ENCODE assay signal across 7 cellular contexts in genomic region chr2:174681983-174682577, GRCh38.
DNase-seq lines count a peak whose midpoint lies in the region; ATAC-seq and TF ChIP-seq lines count a peak whose summit lies in the region.

No MANE protein-coding gene starts in this region.

- peak; percentile 13 for ATAC-seq in GM18520 (IDR thresholded peaks at IDR 0.05; ENCODE audit: unreplicated experiment)
- ATAC-seq in HG02623 (IDR thresholded peaks at IDR 0.05; ENCODE audit: unreplicated experiment), result peak; percentile 36
- peak; percentile 70 to 78 for ATAC-seq in right cardiac atrium

- peaks cover 71% of the 10 kb centered on the region for H3K4me1 Mint-ChIP-seq in activated naive CD8-positive, alpha-beta T cell (ENCODE audit: low read depth)

- intact Hi-C loops in right cardiac atrium (cut with DNase I), result loop anchor here in 2 of 4 donors (10.0 kb wide), 2 partner anchors 77 to 197 kb away; partner anchors contain the start of gene GPR155 (in 1 of the 2)

- no peaks in the 10 kb centered on the region for H4K20me1 ChIP-seq in OCI-LY3 (ENCODE audit: insufficient read depth, low read length)

- H3K36me3 ChIP-seq in OCI-LY3 (replicated peaks; ENCODE audit: low read depth, low read length), result no peaks in the 10 kb centered on the region

- peak overlapping the region; percentile 87 for H3K27ac Mint-ChIP-seq in activated naive CD8-positive, alpha-beta T cell

- WGBS in right cardiac atrium, result under 1% methylated on average over 53 of the region's 53 CpGs

- H3K27me3 Mint-ChIP-seq in activated naive CD8-positive, alpha-beta T cell, result no peaks in the 10 kb centered on the region

- H3K9me3 ChIP-seq in OCI-LY3 (ENCODE audit: insufficient read depth, low read length), result no peaks in the 10 kb centered on the region
- H3K9me3 ChIP-seq in right cardiac atrium (ENCODE audit: control insufficient read depth, low read length), result no peaks in the 10 kb centered on the region

- H3K9ac ChIP-seq in OCI-LY3 (ENCODE audit: low read length), result peak overlapping the region; percentile 70

- no peak for TF ChIP-seq CTCF in OCI-LY3 (IDR thresholded peaks at IDR 0.05; ENCODE audit: low read depth, low read length)

- no peaks in the 10 kb centered on the region for H3K36me3 Mint-ChIP-seq in activated naive CD8-positive, alpha-beta T cell

- H3K4me1 ChIP-seq in OCI-LY3 (ENCODE audit: low read length), result peaks cover 7% of the 10 kb centered on the region
- H3K4me1 ChIP-seq in right cardiac atrium (ENCODE audit: control insufficient read depth, insufficient read depth, low read length), result peaks cover 4% of the 10 kb centered on the region

- H3K9me3 Mint-ChIP-seq in activated naive CD8-positive, alpha-beta T cell (ENCODE audit: low read depth), result no peaks in the 10 kb centered on the region

- H3K4me3 Mint-ChIP-seq in activated naive CD8-positive, alpha-beta T cell, result peak overlapping the region; percentile 87

- no peaks in the 10 kb centered on the region for H3K79me2 ChIP-seq in OCI-LY3 (ENCODE audit: low read length)

- H3K4me3 ChIP-seq in OCI-LY3 (ENCODE audit: low read length), result peak overlapping the region; percentile 81
- H3K4me3 ChIP-seq in right cardiac atrium (ENCODE audit: low read length), result peak overlapping the region; percentile 99
- H3K4me3 ChIP-seq in skeletal muscle cell (ENCODE audit: low read depth, low read length), result peak overlapping the region; percentile 73

- H3K4me2 ChIP-seq in OCI-LY3 (ENCODE audit: low read length), result peak overlapping the region; percentile 78

- H3K27ac ChIP-seq in OCI-LY3 (ENCODE audit: low read length) (no peak overlapping the region), right cardiac atrium (ENCODE audit: low read length) (peak overlapping the region; percentile 70)

- peaks cover 24% of the 10 kb centered on the region for H3K27me3 ChIP-seq in OCI-LY3 (ENCODE audit: low read depth, low read length)
- H3K27me3 ChIP-seq in right cardiac atrium (ENCODE audit: control insufficient read depth, insufficient read depth), result no peaks in the 10 kb centered on the region

- peak overlapping the region; percentile 82; the same call in 1 of the 2 replicates for H2AFZ ChIP-seq in OCI-LY3 (ENCODE audit: low read depth, low read length)

- DNase-seq in right cardiac atrium, result peak; percentile 63 to 85 (median 83)
- no peak for DNase-seq in skeletal muscle cell (ENCODE audit: low read depth)
- no peak for DNase-seq in HCEC 1CT

Comparison
In these comparisons a context has a peak if more than half of its experiments do, and no peak if none do; other contexts are left out.
1. ATAC-seq: peak in every context shown above with its lines; median percentile 74 in right cardiac atrium; 36 in HG02623; 13 in GM18520.
2. DNase-seq: peak in right cardiac atrium (3 of 3); none in skeletal muscle cell (single experiment) and HCEC 1CT (single experiment).
3. Peak in every context shown above with its lines, with median percentiles within 50 percentile points of each other: H3K4me3 ChIP-seq.